Comparison of ENCODE assay signal across 17 cellular contexts in the genomic region with DNA sequence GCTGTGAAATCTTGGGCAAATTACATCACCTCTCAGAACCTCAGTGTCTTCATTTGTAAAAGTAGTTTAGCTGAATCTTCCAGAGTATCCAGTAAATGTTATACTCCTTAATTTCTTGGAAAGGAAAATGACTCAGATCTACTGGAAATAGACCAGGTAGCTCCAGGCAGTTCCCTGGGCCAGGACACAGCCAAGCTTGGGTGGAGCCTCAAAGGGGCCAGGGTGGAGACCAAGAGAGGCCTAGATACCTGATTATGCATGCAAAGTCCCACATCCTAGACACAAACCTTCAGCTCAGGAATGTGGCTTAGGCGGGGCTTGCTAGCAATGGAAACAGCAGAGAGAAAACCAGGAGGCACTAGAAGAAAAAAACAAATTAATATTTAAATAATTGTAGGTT.
"Had no signal": no experiment of that assay in that cellular context is flagged by ENCODE, and none has a peak within 500 bp of the region (broad histone marks: within the 10 kb centered on the region; RNA-seq: fewer than 3 reads in every experiment).

No MANE protein-coding gene starts in this region.

- DNase-seq: activated CD4-positive, alpha-beta T cell treated with anti-CD3 and anti-CD28 coated beads, Interleukin-2, amount 50 U/mL, for 4 hours; activated CD4-positive, CD25-positive, alpha-beta regulatory T cell; activated CD8-positive, alpha-beta memory T cell treated with anti-CD3 and anti-CD28 coated beads, Interleukin-2, amount 10 ng/mL, durations not matched to agents 7 days and 5 days; activated effector memory CD4-positive, alpha-beta T cell treated with anti-CD3 and anti-CD28 coated beads, Interleukin-2, amount 50 U/mL, for 16 hours; activated T-cell treated with anti-CD3 and anti-CD28 coated beads, Interleukin-2, amount 50 U/mL, for 24 hours; amniotic stem cell; body of pancreas; cerebellar nuclear complex; dermis blood vessel endothelial cell; foreskin melanocyte; heart left ventricle; left ventricle myocardium inferior; mesenchymal stem cell; stimulated activated CD4-positive, alpha-beta T cell treated with anti-CD3 and anti-CD28 coated beads, Interleukin-4, amount 100 ng/mL, for 1 hour; upper lobe of right lung had no signal

- H3K9me3 ChIP-seq: body of pancreas, upper lobe of right lung had no signal

- H3K36me3 ChIP-seq: esophagus muscularis mucosa, heart left ventricle, left ventricle myocardium inferior, upper lobe of right lung had no signal

- H3K27ac ChIP-seq: body of pancreas, esophagus muscularis mucosa, heart left ventricle, left ventricle myocardium inferior, upper lobe of right lung had no signal

- H3K4me3 ChIP-seq: body of pancreas, esophagus muscularis mucosa, heart left ventricle, left ventricle myocardium inferior, upper lobe of right lung had no signal

- H3K4me1 ChIP-seq: body of pancreas, esophagus muscularis mucosa, heart left ventricle, left ventricle myocardium inferior, upper lobe of right lung had no signal

- ATAC-seq: activated CD8-positive, alpha-beta memory T cell treated with anti-CD3 and anti-CD28 coated beads, Interleukin-2, amount 10 ng/mL, durations not matched to agents 7 days and 5 days; activated naive CD4-positive, alpha-beta T cell treated with anti-CD3 and anti-CD28 coated beads, Interleukin-2, amount 50 U/mL, for 72 hours; body of pancreas; heart left ventricle; upper lobe of right lung had no signal

- H3K27me3 ChIP-seq: body of pancreas, heart left ventricle, upper lobe of right lung had no signal
